12 cellular contexts compared by ENCODE assay signal in genomic region chr1:57310992-57311790, GRCh38.
"Had no signal": no experiment of that assay in that cellular context is flagged by ENCODE, and none has a peak within 500 bp of the region (broad histone marks: within the 10 kb centered on the region; RNA-seq: fewer than 3 reads in every experiment).

No MANE protein-coding gene starts in this region.

- DNase-seq: activated CD4-positive, alpha-beta T cell treated with anti-CD3 and anti-CD28 coated beads for 4 hours; activated CD4-positive, alpha-beta T cell treated with anti-CD3 and anti-CD28 coated beads, Interleukin-2, amount 50 U/mL, for 4 hours; activated effector memory CD4-positive, alpha-beta T cell treated with Interleukin-2 at 50 U/mL for 16 hours; activated naive CD4-positive, alpha-beta T cell treated with Interleukin-2 at 50 U/mL for 16 hours; activated T-cell treated with anti-CD3 and anti-CD28 coated beads for 4 hours; anterior cingulate cortex; effector CD8-positive, alpha-beta T cell; naive thymus-derived CD8-positive, alpha-beta T cell; occipital lobe; spleen; stimulated activated naive CD4-positive, alpha-beta T cell; T-helper 1 cell had no signal
